In the genomic region with DNA sequence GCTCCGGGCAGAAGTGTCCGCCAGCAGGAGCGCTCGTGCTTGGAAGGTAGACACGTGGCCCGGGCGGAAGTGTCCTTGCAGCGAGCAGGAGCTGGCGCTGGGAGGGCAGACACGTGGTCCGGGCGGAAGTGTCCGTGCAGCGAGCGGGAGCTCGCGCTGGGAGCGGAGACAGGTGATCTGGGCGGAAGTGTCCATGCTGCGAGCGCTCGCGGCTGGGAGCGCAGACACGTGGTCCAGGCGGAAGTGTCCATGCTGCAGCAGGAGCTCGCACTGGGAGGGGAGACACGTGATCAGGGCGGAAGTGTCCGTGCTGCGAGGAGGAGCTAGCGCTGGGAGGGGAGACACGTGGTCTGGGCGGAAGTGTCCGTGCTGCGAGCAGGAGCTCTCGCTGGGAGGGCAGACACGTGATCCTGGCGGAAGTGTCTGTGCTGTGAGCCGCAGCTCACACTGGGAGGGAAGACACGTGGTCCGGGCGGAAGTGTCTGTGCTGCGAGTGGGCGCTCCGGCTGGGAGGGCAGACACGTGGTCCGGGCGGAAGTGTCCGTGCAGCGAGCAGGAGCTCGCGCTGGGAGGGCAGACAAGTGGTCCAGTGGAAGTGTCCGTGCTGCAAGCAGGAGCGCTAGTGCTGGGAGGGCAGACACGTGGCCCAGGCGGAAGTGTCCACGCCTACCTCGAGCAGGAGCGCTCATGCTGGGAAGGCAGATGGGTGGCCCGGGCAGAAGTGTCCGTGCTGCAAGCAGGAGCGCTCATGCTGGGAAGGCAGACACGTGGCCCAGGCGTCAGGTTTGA, we compare ENCODE assay signal across 1 cellular context.
TF ChIP-seq lines count a peak whose summit lies in the region.

No MANE protein-coding gene starts in this region.

TF ChIP-seq in SK-N-SH treated with all-trans-retinoic acid at 6 μM for 48 hours, 23 proteins besides CTCF, POLR2A, EP300 and RAD21 (continued from another document):
- TF ChIP-seq PATZ1 (CRISPR knock-in tag; IDR thresholded peaks at IDR 0.05; ENCODE audit: borderline replicate concordance) (no peak), SNAI2 (CRISPR knock-in tag; IDR thresholded peaks at IDR 0.05) (peak; percentile 77), ZNF70 (CRISPR knock-in tag; IDR thresholded peaks at IDR 0.05) (peak; percentile 44; the same call in 1 of the 2 replicates), TOX (CRISPR knock-in tag; IDR thresholded peaks at IDR 0.05; ENCODE audit: borderline replicate concordance) (no peak), GLIS3 (CRISPR knock-in tag; IDR thresholded peaks at IDR 0.05) (peak; percentile 61; the same call in 1 of the 2 replicates), POU6F1 (CRISPR knock-in tag; IDR thresholded peaks at IDR 0.05; ENCODE audit: borderline replicate concordance, low read depth) (peak; percentile 85; the same call in 1 of the 2 replicates)
TF ChIP-seq in SK-N-SH treated with all-trans-retinoic acid at 6 μM for 48 hours: peak in this region for 11.
